16 cellular contexts compared by ENCODE assay signal in the genomic region with DNA sequence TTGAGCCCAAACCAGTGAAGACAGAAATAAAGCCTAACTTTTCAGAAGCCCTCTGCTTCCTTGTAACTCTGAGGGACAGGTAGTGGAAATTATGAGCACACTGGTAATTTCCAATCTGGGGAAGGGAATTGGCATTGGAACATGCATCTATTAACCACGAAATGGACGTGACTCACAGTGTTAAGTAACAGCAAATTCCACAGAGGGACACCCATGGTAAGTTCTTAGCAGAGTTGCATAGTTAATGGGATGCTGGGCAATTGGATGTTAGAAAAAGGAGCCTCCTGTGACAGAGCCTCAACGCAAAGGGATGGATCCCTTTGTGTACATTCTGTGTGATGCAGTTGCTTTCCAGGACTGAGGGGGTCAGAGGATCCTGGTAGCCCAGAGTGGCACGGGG.
A peak's percentile ranks its signal among the peaks of the same experiment; 100 is the strongest.
DNase-seq lines count a peak whose midpoint lies in the region; ATAC-seq, FAIRE-seq and TF ChIP-seq lines count a peak whose summit lies in the region.
"Had no signal": no experiment of that assay in that cellular context is flagged by ENCODE, and none has a peak within 500 bp of the region (broad histone marks: within the 10 kb centered on the region; RNA-seq: fewer than 3 reads in every experiment).

No MANE protein-coding gene starts in this region.

- FAIRE-seq in RCC 7860 (lab: Jason Lieb, UNC), result no peak
- FAIRE-seq: G401.6 had no signal

- ATAC-seq in GM21723 (IDR thresholded peaks at IDR 0.05; ENCODE audit: unreplicated experiment), result no peak
- ATAC-seq: heart left ventricle had no signal

- H3K4me3 ChIP-seq in epithelial cell of proximal tubule (ENCODE audit: low read depth, low read length), result no peak overlapping the region
- H3K4me3 ChIP-seq: heart left ventricle, thyroid gland had no signal

- POLR2A ChIA-PET in GM10248 (lab: Yijun Ruan, JAX), result no interaction called here

- no peak for TF ChIP-seq CTCF in epithelial cell of proximal tubule (conservative IDR thresholded peaks at IDR 0.05; ENCODE audit: low read depth, low read length)
- no peak for TF ChIP-seq CTCF in GM10248 (IDR thresholded peaks at IDR 0.05; ENCODE audit: control extremely low read depth, extremely low read depth, low read depth, missing control alignments)

- CTCF ChIA-PET in GM10248 (lab: Yijun Ruan, JAX), result no interaction called here

- DNase-seq in GM04504 (ENCODE audit: low read depth), result peak; percentile 72
- peak; percentile 14 for DNase-seq in RCC 7860 (ENCODE audit: low spot score)
- peak; percentile 90 for DNase-seq in epithelial cell of proximal tubule (ENCODE audit: low read depth)
- DNase-seq in non-pigmented ciliary epithelial cell (ENCODE audit: low read depth), result peak; percentile 41
- no peak for DNase-seq in stimulated activated CD4-positive, alpha-beta T cell treated with anti-CD3 and anti-CD28 coated beads, Interleukin-1b, Interleukin-23, amount 100 ng/mL, for 48 hours
- no peak for DNase-seq in GM10248 (ENCODE audit: extremely low spot score)
- DNase-seq in activated CD4-positive, alpha-beta T cell treated with anti-CD3 and anti-CD28 coated beads, Interleukin-2, amount 50 U/mL, for 48 hours, result no peak
- DNase-seq: activated naive CD4-positive, alpha-beta T cell treated with anti-CD3 and anti-CD28 coated beads for 36 hours; CD4-positive, CD25-positive, alpha-beta regulatory T cell; endodermal cell; heart left ventricle; NCI-H1417 treated with DMSO at 0.1 percent for 48 hours; stimulated activated CD4-positive, alpha-beta T cell treated with anti-CD3 and anti-CD28 coated beads, Interleukin-2, amount 100 ng/mL, for 48 hours; thyroid gland had no signal

Comparison
In these comparisons a context has a peak if more than half of its experiments do, and no peak if none do; other contexts are left out.
1. DNase-seq: peak in GM04504 (single experiment), RCC 7860 (single experiment), epithelial cell of proximal tubule (single experiment) and non-pigmented ciliary epithelial cell (single experiment); none in stimulated activated CD4-positive, alpha-beta T cell treated with anti-CD3 and anti-CD28 coated beads, Interleukin-1b, Interleukin-23, amount 100 ng/mL, for 48 hours (single experiment), GM10248 (single experiment) and activated CD4-positive, alpha-beta T cell treated with anti-CD3 and anti-CD28 coated beads, Interleukin-2, amount 50 U/mL, for 48 hours (0 of 2).